8 cellular contexts compared by ENCODE assay signal in genomic region chr22:35350539-35351503, GRCh38. TPM values are rescaled to one million over a fixed set of nuclear protein-coding genes. Genes with fewer than 3 reads are reported as not detected.
DNase-seq lines count a peak whose midpoint lies in the region; ATAC-seq and TF ChIP-seq lines count a peak whose summit lies in the region.

No MANE protein-coding gene starts in this region.

- ATAC-seq in foreskin keratinocyte = peak; percentile 91

- H3K79me2 ChIP-seq in neural progenitor cell (ENCODE audit: low read depth) = no peaks in the 10 kb centered on the region

- H3K9me3 ChIP-seq in MG63 = no peaks in the 10 kb centered on the region
- no peaks in the 10 kb centered on the region for H3K9me3 ChIP-seq in neural progenitor cell (ENCODE audit: low read depth)
- no peaks in the 10 kb centered on the region for H3K9me3 ChIP-seq in stomach

- no peaks in the 10 kb centered on the region for H4K20me1 ChIP-seq in neural progenitor cell (ENCODE audit: low read depth)

- no peak for TF ChIP-seq EP300 in stomach (IDR thresholded peaks at IDR 0.05)

- H3K27ac ChIP-seq in foreskin keratinocyte = no peak overlapping the region
- no peak overlapping the region for H3K27ac ChIP-seq in neural progenitor cell
- H3K27ac ChIP-seq in stomach = peak overlapping the region in 4 of 5 donors; percentile 61 to 87 (median 82)

- peaks cover 6% of the 10 kb centered on the region for H3K27me3 ChIP-seq in H7 (ENCODE audit: control insufficient read depth, insufficient read depth, low read length)
- H3K27me3 ChIP-seq in MG63 = no peaks in the 10 kb centered on the region
- no peaks in the 10 kb centered on the region for H3K27me3 ChIP-seq in foreskin keratinocyte
- H3K27me3 ChIP-seq in neural progenitor cell = peaks cover 10% of the 10 kb centered on the region
- no peaks in the 10 kb centered on the region for H3K27me3 ChIP-seq in stomach

- peak overlapping the region; percentile 90 for H3K4me3 Mint-ChIP-seq in neural progenitor cell

- WGBS in stomach, 5 donors = 1 to 3% (median 1%) methylated on average over 28 to 47 of the region's 47 CpGs

- H3K4me1 ChIP-seq in foreskin keratinocyte (peaks cover 3% of the 10 kb centered on the region), neural progenitor cell (peaks cover 15% of the 10 kb centered on the region), stomach (peaks cover 20 to 54% (median 28%) of the 10 kb centered on the region in 4 donors)

- H3F3A ChIP-seq in neural progenitor cell (ENCODE audit: low read depth) = peaks cover 28% of the 10 kb centered on the region

- H3K36me3 ChIP-seq in H7 (replicated peaks; ENCODE audit: control insufficient read depth, insufficient read depth, low read length) = no peaks in the 10 kb centered on the region
- H3K36me3 ChIP-seq in MG63 = no peaks in the 10 kb centered on the region
- H3K36me3 ChIP-seq in neural progenitor cell = no peaks in the 10 kb centered on the region
- H3K36me3 ChIP-seq in stomach = peaks cover 8 to 29% (median 29%) of the 10 kb centered on the region in 4 donors

- no peak for TF ChIP-seq POLR2A in stomach (IDR thresholded peaks at IDR 0.05)

- H2AFZ ChIP-seq in neural progenitor cell (replicated peaks) = peak overlapping the region; percentile 91

- H3K27me3 Mint-ChIP-seq in neural progenitor cell (ENCODE audit: insufficient read depth, low read depth) = peaks cover 4% of the 10 kb centered on the region

- H3K9me3 Mint-ChIP-seq in neural progenitor cell = no peaks in the 10 kb centered on the region

- TF ChIP-seq CTCF in foreskin keratinocyte (conservative IDR thresholded peaks at IDR 0.05) = peak; percentile 97
- TF ChIP-seq CTCF in neural progenitor cell (IDR thresholded peaks at IDR 0.05) = peak; percentile 84
- peak in 5 of 7 experiments; percentile 84 to 95 (median 87) for TF ChIP-seq CTCF in stomach (IDR thresholded peaks at IDR 0.05)

- peak overlapping the region; percentile 89 for H3K27ac Mint-ChIP-seq in neural progenitor cell

- intact Hi-C loops in stomach (cut with DNase I; ENCODE audit: low total_unique reads) = loop anchor here (5.0 kb wide), 1 partner anchor 231 kb away; no protein-coding TSS in a partner anchor

- H3K36me3 Mint-ChIP-seq in neural progenitor cell = no peaks in the 10 kb centered on the region

- H3K4me1 Mint-ChIP-seq in neural progenitor cell = peaks cover 26% of the 10 kb centered on the region

- peak overlapping the region; percentile 88 for H3K4me2 ChIP-seq in neural progenitor cell

- DNase-seq in EL (peak; percentile 93), H7 (peak; percentile 98), MG63 (peak; percentile 94), SHP77 (lab: John Stamatoyannopoulos, UW) (peak; percentile 87 to 88), activated gamma-delta T cell treated with Interleukin-2 at 50 U/mL for 16 hours (peak; percentile 84), foreskin keratinocyte (peak; percentile 48 to 76), neural progenitor cell (ENCODE audit: low spot score) (peak; percentile 93), stomach (peak; percentile 92)

- H3K9ac ChIP-seq in neural progenitor cell = no peak overlapping the region

- H3K4me3 ChIP-seq in H7 (ENCODE audit: insufficient read depth, low read depth, low read length) (peak overlapping the region; percentile 54), MG63 (peak overlapping the region; percentile 42), neural progenitor cell (peak overlapping the region; percentile 58), stomach (peak overlapping the region; percentile 50 to 57 (median 54))

RNA-seq across cellular contexts. Expression of gene HMOX1, which starts 30.1 kb away (rescaled TPM):
- total RNA-seq in H7 (2014; rRNA removed; shearing (Covaris generic)) = 8.3 and 20.6 TPM in 2 replicates
- 36.1 and 66.9 TPM in 2 replicates for total RNA-seq in MG63 (2014; rRNA removed; shearing (Covaris generic); ENCODE audit: low replicate concordance)
- total RNA-seq in foreskin keratinocyte (1.2 and 3.1 TPM in 2 replicates), neural progenitor cell (ENCODE audit: low replicate concordance) (2.4 and 6.5 TPM in 2 replicates), stomach (10 to 100 TPM in 2 of 5 donors, 1 to 10 TPM in 2, not detected in 1; 2.2 to 23.3 (median 9.2) TPM)
- polyA plus RNA-seq in foreskin keratinocyte (1.7 and 3.8 TPM in 2 replicates), stomach (100 to 1,000 TPM in 1 of 3 donors, 10 to 100 TPM in 1, 1 to 10 TPM in 1; 6.5 to 106 (median 21.5) TPM)

RNA-seq across cellular contexts. Expression of gene MCM5, which starts 49.1 kb away (rescaled TPM):
- total RNA-seq in H7 (2014; rRNA removed; shearing (Covaris generic)) = 266 and 322 TPM in 2 replicates
- 72.8 and 117 TPM in 2 replicates for total RNA-seq in MG63 (2014; rRNA removed; shearing (Covaris generic); ENCODE audit: low replicate concordance)
- total RNA-seq in foreskin keratinocyte (91.0 and 94.1 TPM in 2 replicates), neural progenitor cell (ENCODE audit: low replicate concordance) (131 and 132 TPM in 2 replicates), stomach (10 to 100 TPM; 17.5 to 74.5 (median 25.2) TPM)
- polyA plus RNA-seq in foreskin keratinocyte (106 and 111 TPM in 2 replicates), stomach (10 to 100 TPM; 13.0 to 19.9 (median 16.8) TPM)

RNA-seq across cellular contexts. Expression of gene TOM1, which starts 51.1 kb away (rescaled TPM):
- total RNA-seq in H7 (2014; rRNA removed; shearing (Covaris generic)) = 27.1 and 28.1 TPM in 2 replicates
- total RNA-seq in MG63 (2014; rRNA removed; shearing (Covaris generic); ENCODE audit: low replicate concordance) = 18.1 and 19.2 TPM in 2 replicates
- 9.0 and 10.0 TPM in 2 replicates for total RNA-seq in foreskin keratinocyte
- 8.9 and 10.4 TPM in 2 replicates for polyA plus RNA-seq in foreskin keratinocyte
- 28.6 and 41.5 TPM in 2 replicates for total RNA-seq in neural progenitor cell (ENCODE audit: low replicate concordance)
- 100 to 1,000 TPM in 1 of 5 donors, 10 to 100 TPM in 4; 17.3 to 150 (median 51.3) TPM for total RNA-seq in stomach
- 10 to 100 TPM; 29.3 to 32.7 (median 30.1) TPM for polyA plus RNA-seq in stomach

Comparison
In these comparisons a context has a peak if more than half of its experiments do, and no peak if none do; other contexts are left out.
1. H3K27ac ChIP-seq: peak in stomach (4 of 5); none in foreskin keratinocyte (single experiment) and neural progenitor cell (single experiment).
2. Peak in every context shown above with its lines, with median percentiles within 50 percentile points of each other: DNase-seq, H3K4me3 ChIP-seq and CTCF ChIP-seq.